Comparison of ENCODE assay signal across 24 cellular contexts in genomic region chr6:37651991-37652390, GRCh38.
"Had no signal": no experiment of that assay in that cellular context is flagged by ENCODE, and none has a peak within 500 bp of the region (broad histone marks: within the 10 kb centered on the region; RNA-seq: fewer than 3 reads in every experiment).

No MANE protein-coding gene starts in this region.

- FAIRE-seq: endometrium, keratinocyte had no signal

- H3K9me3 ChIP-seq: thyroid gland had no signal

- H3K36me3 ChIP-seq: lower lobe of right lung, thyroid gland had no signal

- H3K4me3 ChIP-seq: esophagus squamous epithelium, lower lobe of right lung, smooth muscle cell, stomach, thyroid gland had no signal

- H3K4me2 ChIP-seq: smooth muscle cell had no signal

- H3K27me3 ChIP-seq: thyroid gland had no signal

- H3K27ac ChIP-seq: esophagus squamous epithelium, lower lobe of right lung, stomach had no signal

- ATAC-seq: effector memory CD8-positive, alpha-beta T cell; left lobe of liver; lower lobe of right lung; naive thymus-derived CD8-positive, alpha-beta T cell; sciatic nerve had no signal

- DNase-seq: caudate nucleus; cerebellar nuclear complex; cortex of kidney; effector memory CD8-positive, alpha-beta T cell; erythroblast; esophagus squamous epithelium; foreskin melanocyte; hypothalamus; immature natural killer cell; lower lobe of right lung; naive thymus-derived CD8-positive, alpha-beta T cell; retina; stimulated activated CD4-positive, alpha-beta T cell treated with anti-CD3 and anti-CD28 coated beads, Interleukin-12 subunit alpha, Interleukin-12 subunit beta, amount 100 ng/mL, for 4 hours; stimulated activated CD4-positive, alpha-beta T cell treated with anti-CD3 and anti-CD28 coated beads, Interleukin-1b, Interleukin-23, amount 100 ng/mL, for 48 hours; stimulated activated CD4-positive, alpha-beta T cell treated with anti-CD3 and anti-CD28 coated beads, Interleukin-4, amount 100 ng/mL, for 1 hour; stimulated activated CD8-positive, alpha-beta memory T cell treated with anti-CD3 and anti-CD28 coated beads, Interleukin-4, amount 100 ng/mL, for 48 hours; stimulated activated naive CD4-positive, alpha-beta T cell; stomach; thyroid gland had no signal
